26 cellular contexts compared by ENCODE assay signal in genomic region chr19:38324431-38324830, GRCh38. TPM values are rescaled to one million over a fixed set of nuclear protein-coding genes. Genes with fewer than 3 reads are reported as not detected.
"Had no signal": no experiment of that assay in that cellular context is flagged by ENCODE, and none has a peak within 500 bp of the region (broad histone marks: within the 10 kb centered on the region; RNA-seq: fewer than 3 reads in every experiment).

No MANE protein-coding gene starts in this region.

- DNase-seq: cortex of kidney; effector memory CD4-positive, alpha-beta T cell; esophagus squamous epithelium; foreskin fibroblast; glutamatergic neuron; immature natural killer cell; kidney; left colon; left ventricle myocardium superior; mucosa of descending colon; naive thymus-derived CD8-positive, alpha-beta T cell; posterior cingulate gyrus; stimulated activated CD4-positive, alpha-beta T cell treated with anti-CD3 and anti-CD28 coated beads, Interleukin-2, amount 100 ng/mL, for 24 hours; stimulated activated CD4-positive, alpha-beta T cell treated with anti-CD3 and anti-CD28 coated beads, Interleukin-4, amount 100 ng/mL, for 4 hours; stimulated activated naive B cell treated with anti-CD40 and anti-IgM and Interleukin-4, amounts not matched to agents 10 μg/mL and 1 μg/mL and 100 μg/mL, for 72 hours; stimulated activated naive CD8-positive, alpha-beta T cell treated with anti-CD3 and anti-CD28 coated beads, Interleukin-15, amount 100 ng/mL, for 72 hours; testis; upper lobe of right lung had no signal

- FAIRE-seq: endometrium, kidney had no signal

- H3K9me3 ChIP-seq: esophagus squamous epithelium, gastroesophageal sphincter, mucosa of descending colon, testis, tibial nerve, upper lobe of right lung, vagina had no signal

- H3K27me3 ChIP-seq: esophagus squamous epithelium, testis, upper lobe of right lung, vagina had no signal

- H3K4me3 ChIP-seq: esophagus squamous epithelium, gastroesophageal sphincter, mucosa of descending colon, skin epidermis, testis, tibial nerve, upper lobe of right lung, vagina had no signal

- ATAC-seq: gastroesophageal sphincter; left colon; left ventricle myocardium superior; mucosa of descending colon; naive thymus-derived CD8-positive, alpha-beta T cell; sciatic nerve; stimulated activated naive B cell treated with anti-CD40 and anti-IgM and Interleukin-4, amounts not matched to agents 10 μg/mL and 1 μg/mL and 100 μg/mL, for 72 hours; stimulated activated naive CD8-positive, alpha-beta T cell treated with anti-CD3 and anti-CD28 coated beads, Interleukin-15, amount 100 ng/mL, for 72 hours; upper lobe of right lung had no signal

- H3K27ac ChIP-seq: gastroesophageal sphincter, testis, tibial nerve, upper lobe of right lung had no signal

RNA-seq across cellular contexts. Expression of gene KCNK6, which starts 4.8 kb away (rescaled TPM):
- polyA plus RNA-seq: neural cell had no signal

RNA-seq across cellular contexts. Expression of gene C19orf33, which starts 20.4 kb away (rescaled TPM):
- total RNA-seq: osteocyte had no signal
- polyA plus RNA-seq: neural cell had no signal
